Comparison of ENCODE assay signal across 9 cellular contexts in genomic region chr7:116809636-116810266, GRCh38. TPM values are rescaled to one million over a fixed set of nuclear protein-coding genes. Genes with fewer than 3 reads are reported as not detected.
DNase-seq lines count a peak whose midpoint lies in the region; ATAC-seq, FAIRE-seq and TF ChIP-seq lines count a peak whose summit lies in the region.
"Had no signal": no experiment of that assay in that cellular context is flagged by ENCODE, and none has a peak within 500 bp of the region (broad histone marks: within the 10 kb centered on the region; RNA-seq: fewer than 3 reads in every experiment).

No MANE protein-coding gene starts in this region.

- peaks cover 0 to 8% of the 10 kb centered on the region in 2 donors for H3K4me1 Mint-ChIP-seq in stimulated activated naive B cell treated with anti-CD40 and anti-IgM and Interleukin-4, amounts not matched to agents 10 μg/mL and 1 μg/mL and 100 μg/mL, for 72 hours
- peaks cover 1% of the 10 kb centered on the region for H3K4me1 Mint-ChIP-seq in activated naive CD8-positive, alpha-beta T cell treated with anti-CD3 and anti-CD28 coated beads for 36 hours

- ATAC-seq in HG03558 (IDR thresholded peaks at IDR 0.05; ENCODE audit: extremely low read depth, unreplicated experiment): peak; percentile 58
- ATAC-seq in stimulated activated naive B cell treated with anti-CD40 and anti-IgM and Interleukin-4, amounts not matched to agents 10 μg/mL and 1 μg/mL and 100 μg/mL, for 72 hours (replicated peaks): peak; percentile 50 to 80

- no peaks in the 10 kb centered on the region for H3K9me3 Mint-ChIP-seq in stimulated activated naive B cell treated with anti-CD40 and anti-IgM and Interleukin-4, amounts not matched to agents 10 μg/mL and 1 μg/mL and 100 μg/mL, for 72 hours
- H3K9me3 Mint-ChIP-seq in activated naive CD8-positive, alpha-beta T cell treated with anti-CD3 and anti-CD28 coated beads for 36 hours: no peaks in the 10 kb centered on the region
- H3K9me3 Mint-ChIP-seq: IgD-negative memory B cell had no signal

- H3K9me3 ChIP-seq in BE2C: no peaks in the 10 kb centered on the region

- DNase-seq in BE2C (peak; percentile 37), GM18507 (ENCODE audit: extremely low spot score, insufficient read length, low read depth) (no peak), NCI-H748 (lab: John Stamatoyannopoulos, UW; ENCODE audit: unreplicated experiment) (peak; percentile 89), brain microvascular endothelial cell (peak; percentile 42), iPS-NIHi7 (ENCODE audit: extremely low spot score) (peak; percentile 47)
- no peak for DNase-seq in stimulated activated naive B cell treated with anti-CD40 and anti-IgM and Interleukin-4, amounts not matched to agents 10 μg/mL and 1 μg/mL and 100 μg/mL, for 72 hours
- no peak for DNase-seq in activated naive CD8-positive, alpha-beta T cell treated with anti-CD3 and anti-CD28 coated beads for 36 hours

- TF ChIP-seq CTCF in BE2C (IDR thresholded peaks at IDR 0.05; ENCODE audit: low read depth, low read length) (peak; percentile 68), brain microvascular endothelial cell (IDR thresholded peaks at IDR 0.05; ENCODE audit: low read depth, low read length, missing control alignments) (peak; percentile 55)

- no peaks in the 10 kb centered on the region for H3K27me3 Mint-ChIP-seq in stimulated activated naive B cell treated with anti-CD40 and anti-IgM and Interleukin-4, amounts not matched to agents 10 μg/mL and 1 μg/mL and 100 μg/mL, for 72 hours
- no peaks in the 10 kb centered on the region for H3K27me3 Mint-ChIP-seq in activated naive CD8-positive, alpha-beta T cell treated with anti-CD3 and anti-CD28 coated beads for 36 hours

- no peak overlapping the region for H3K27ac Mint-ChIP-seq in stimulated activated naive B cell treated with anti-CD40 and anti-IgM and Interleukin-4, amounts not matched to agents 10 μg/mL and 1 μg/mL and 100 μg/mL, for 72 hours
- no peak overlapping the region for H3K27ac Mint-ChIP-seq in activated naive CD8-positive, alpha-beta T cell treated with anti-CD3 and anti-CD28 coated beads for 36 hours
- H3K27ac Mint-ChIP-seq: IgD-negative memory B cell had no signal

- no peaks in the 10 kb centered on the region; the same call in 1 of the 2 replicates for H3K4me1 ChIP-seq in BE2C

- H3K36me3 Mint-ChIP-seq in stimulated activated naive B cell treated with anti-CD40 and anti-IgM and Interleukin-4, amounts not matched to agents 10 μg/mL and 1 μg/mL and 100 μg/mL, for 72 hours: no peaks in the 10 kb centered on the region
- no peaks in the 10 kb centered on the region for H3K36me3 Mint-ChIP-seq in activated naive CD8-positive, alpha-beta T cell treated with anti-CD3 and anti-CD28 coated beads for 36 hours
- H3K36me3 Mint-ChIP-seq: IgD-negative memory B cell had no signal

- H3K4me3 Mint-ChIP-seq in stimulated activated naive B cell treated with anti-CD40 and anti-IgM and Interleukin-4, amounts not matched to agents 10 μg/mL and 1 μg/mL and 100 μg/mL, for 72 hours: no peak overlapping the region
- no peak overlapping the region for H3K4me3 Mint-ChIP-seq in activated naive CD8-positive, alpha-beta T cell treated with anti-CD3 and anti-CD28 coated beads for 36 hours
- H3K4me3 Mint-ChIP-seq: IgD-negative memory B cell had no signal

- H3K36me3 ChIP-seq in BE2C: no peaks in the 10 kb centered on the region
- H3K36me3 ChIP-seq in brain microvascular endothelial cell (replicated peaks): no peaks in the 10 kb centered on the region

- H3K4me3 ChIP-seq in BE2C (ENCODE audit: low read depth, low read length): no peak overlapping the region
- H3K4me3 ChIP-seq in brain microvascular endothelial cell (ENCODE audit: low read depth, low read length): no peak overlapping the region

- H3K27me3 ChIP-seq in BE2C (no peaks in the 10 kb centered on the region; the same call in 1 of the 2 replicates), brain microvascular endothelial cell (replicated peaks) (no peaks in the 10 kb centered on the region)

- peak; percentile 76 for FAIRE-seq in GM18507 (lab: Jason Lieb, UNC)

- no peak overlapping the region for H3K27ac ChIP-seq in brain microvascular endothelial cell

- in situ Hi-C loops in brain microvascular endothelial cell (cut with HindIII; ENCODE audit: low pct_ligation_motif_present, low sequenced_read_pairs): no loop called here

RNA-seq across cellular contexts. Expression of gene CAPZA2, which starts 52.6 kb away (rescaled TPM):
- 78.0 TPM for polyA plus RNA-seq in BE2C (2012; ENCODE audit: insufficient read depth, insufficient read length, low read depth)
- 100 to 1,000 TPM; 158 to 177 TPM for total RNA-seq in activated naive CD8-positive, alpha-beta T cell treated with anti-CD3 and anti-CD28 coated beads for 36 hours

Comparison
In these comparisons a context has a peak if more than half of its experiments do, and no peak if none do; other contexts are left out.
1. DNase-seq: peak in BE2C (single experiment), NCI-H748 (single experiment), brain microvascular endothelial cell (single experiment) and iPS-NIHi7 (single experiment); none in GM18507 (single experiment), stimulated activated naive B cell treated with anti-CD40 and anti-IgM and Interleukin-4, amounts not matched to agents 10 μg/mL and 1 μg/mL and 100 μg/mL, for 72 hours (single experiment) and activated naive CD8-positive, alpha-beta T cell treated with anti-CD3 and anti-CD28 coated beads for 36 hours (single experiment).